Comparison of ENCODE assay signal across 8 cellular contexts in the genomic region with DNA sequence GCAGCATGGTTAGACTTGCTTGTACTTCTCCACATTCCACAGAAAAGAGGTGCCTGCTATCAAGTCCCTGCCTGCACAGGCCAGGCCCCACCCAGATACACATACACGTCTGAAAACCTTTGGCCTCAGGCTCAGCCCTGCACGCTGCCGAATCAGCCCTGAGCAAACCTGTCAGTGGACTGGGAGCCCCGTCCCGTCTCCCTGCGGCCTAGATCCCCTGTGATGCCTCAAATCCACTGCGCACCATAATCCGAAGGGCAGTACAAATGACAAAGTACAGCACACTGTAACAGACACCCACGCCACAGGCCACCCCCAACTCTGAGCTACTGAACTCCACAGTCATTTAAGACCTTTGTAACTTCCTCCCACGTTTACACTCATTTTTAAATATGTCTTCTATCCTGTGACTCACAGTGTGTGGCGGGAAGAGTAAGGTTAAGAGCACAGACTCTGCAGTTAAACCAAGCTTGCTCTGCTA.
DNase-seq lines count a peak whose midpoint lies in the region; ATAC-seq and TF ChIP-seq lines count a peak whose summit lies in the region.

No MANE protein-coding gene starts in this region.

- peak overlapping the region; percentile 32 for H3K4me2 ChIP-seq in OCI-LY3 (ENCODE audit: low read length)

- H3K36me3 ChIP-seq in OCI-LY3 (replicated peaks; ENCODE audit: low read depth, low read length): no peaks in the 10 kb centered on the region

- no peaks in the 10 kb centered on the region for H3K79me2 ChIP-seq in OCI-LY3 (ENCODE audit: low read length)

- H3K9me3 ChIP-seq in OCI-LY3 (ENCODE audit: insufficient read depth, low read length): no peaks in the 10 kb centered on the region

- H4K20me1 ChIP-seq in OCI-LY3 (ENCODE audit: insufficient read depth, low read length): no peaks in the 10 kb centered on the region

- peak overlapping the region; percentile 56 for H2AFZ ChIP-seq in OCI-LY3 (ENCODE audit: low read depth, low read length)

- H3K27ac ChIP-seq in OCI-LY3 (ENCODE audit: low read length): 0 out of 2 replicates have a peak overlapping the region, but pooled peaks have one; percentile 12
- no peak overlapping the region for H3K27ac ChIP-seq in caudate nucleus (ENCODE audit: low read depth, low read length)
- no peak overlapping the region for H3K27ac ChIP-seq in coronary artery

- no peak overlapping the region for H3K9ac ChIP-seq in OCI-LY3 (ENCODE audit: low read length)

- TF ChIP-seq CTCF in OCI-LY3 (IDR thresholded peaks at IDR 0.05; ENCODE audit: low read depth, low read length) (no peak), coronary artery (IDR thresholded peaks at IDR 0.05) (no peak)

- peaks cover 41% of the 10 kb centered on the region for H3K4me1 ChIP-seq in OCI-LY3 (ENCODE audit: low read length)

- peak in 35 of 61 donors; percentile 2 to 81 (median 21) for DNase-seq in caudate nucleus (lab: John Stamatoyannopoulos, UW)
- peak; percentile 18 to 22 for DNase-seq in stimulated activated CD4-positive, alpha-beta T cell treated with anti-CD3 and anti-CD28 coated beads, Interleukin-2, amount 100 ng/mL, for 48 hours
- DNase-seq in coronary artery (ENCODE audit: low spot score): no peak
- no peak for DNase-seq in OCI-M2 (lab: John Stamatoyannopoulos, UW; ENCODE audit: unreplicated experiment)
- no peak for DNase-seq in G401 (ENCODE audit: low spot score)

- H3K4me3 ChIP-seq in OCI-LY3 (ENCODE audit: low read length) (no peak overlapping the region), coronary artery (no peak overlapping the region)

- ATAC-seq in GM18508 (IDR thresholded peaks at IDR 0.05; ENCODE audit: insufficient read depth, unreplicated experiment): peak; percentile 58
- ATAC-seq in HG02588 (IDR thresholded peaks at IDR 0.05; ENCODE audit: unreplicated experiment): peak; percentile 65

- H3K27me3 ChIP-seq in OCI-LY3 (ENCODE audit: low read depth, low read length): no peaks in the 10 kb centered on the region

- in situ Hi-C loops in G401 (cut with HindIII; ENCODE audit: low sequenced_read_pairs): no loop called here

Comparison
In these comparisons a context has a peak if more than half of its experiments do, and no peak if none do; other contexts are left out.
1. DNase-seq: peak in caudate nucleus (35 of 61) and stimulated activated CD4-positive, alpha-beta T cell treated with anti-CD3 and anti-CD28 coated beads, Interleukin-2, amount 100 ng/mL, for 48 hours (2 of 2); none in coronary artery (single experiment), OCI-M2 (single experiment) and G401 (single experiment).